ENCODE assay signal across 13 cellular contexts in the genomic region with DNA sequence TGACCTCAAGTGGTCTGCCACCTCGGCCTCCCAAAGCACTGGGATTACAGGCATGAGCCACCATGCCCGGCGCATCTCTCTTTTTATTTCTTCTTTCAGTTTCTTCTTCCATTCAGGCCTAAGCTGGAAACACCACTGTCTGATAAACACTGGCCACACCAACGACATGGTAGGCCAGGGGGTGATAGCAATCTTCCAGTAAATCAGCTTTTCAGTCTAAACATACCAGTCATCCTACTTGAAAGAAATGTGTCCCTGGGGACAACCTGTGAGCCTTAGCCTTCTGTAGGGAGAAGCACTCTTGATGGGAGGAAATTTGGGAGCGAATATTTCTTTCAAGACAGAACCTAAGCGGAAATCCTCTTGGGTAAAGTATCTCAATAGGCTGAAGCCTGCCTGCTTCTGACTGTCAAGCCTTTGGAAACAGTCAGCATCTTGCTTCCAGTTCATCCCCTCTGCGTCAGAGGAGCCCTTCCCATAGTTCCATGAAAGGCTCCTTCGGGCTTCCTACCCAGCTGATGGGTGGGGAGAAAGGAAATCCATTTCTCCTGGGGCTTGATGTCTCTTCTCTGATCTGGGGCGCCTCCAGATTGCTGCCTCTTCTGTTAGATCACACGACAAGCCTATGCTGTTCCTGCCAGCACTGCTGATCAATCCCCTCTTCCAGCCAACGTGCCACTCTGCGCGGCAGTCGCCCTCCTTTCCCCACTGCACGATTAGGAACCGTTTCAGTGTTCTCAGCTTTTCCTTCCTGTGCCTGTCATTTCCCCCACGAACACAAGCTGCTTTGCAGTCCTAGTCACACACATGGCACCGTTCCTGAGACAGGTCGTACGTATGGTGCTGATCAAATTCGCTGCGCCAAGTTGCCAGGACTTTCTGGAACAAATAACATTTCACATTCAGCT. TPM values are rescaled to one million over a fixed set of nuclear protein-coding genes. Genes with fewer than 3 reads are reported as not detected.
DNase-seq lines count a peak whose midpoint lies in the region; ATAC-seq and TF ChIP-seq lines count a peak whose summit lies in the region.
"Had no signal": no experiment of that assay in that cellular context is flagged by ENCODE, and none has a peak within 500 bp of the region (broad histone marks: within the 10 kb centered on the region; RNA-seq: fewer than 3 reads in every experiment).

No MANE protein-coding gene starts in this region.

- peak overlapping the region; percentile 19 to 91 (median 54) for H3K27ac Mint-ChIP-seq in brain
- no peak overlapping the region for H3K27ac Mint-ChIP-seq in activated T-cell treated with anti-CD3 and anti-CD28 coated beads, Interleukin-2, amount 50 U/mL, for 24 hours
- H3K27ac Mint-ChIP-seq: activated T-helper 17 cell treated with anti-CD3 and anti-CD28 coated beads, Interleukin-2, amount 50 U/mL, for 72 hours; dendritic cell treated with granulocyte-macrophage colony-stimulating factor and Interleukin-4, amounts not matched to agents 40 ng/mL and 50 ng/mL, for 4 days had no signal

- peak overlapping the region in 2 of 5 experiments; percentile 51 to 60 for H3K4me3 Mint-ChIP-seq in brain
- H3K4me3 Mint-ChIP-seq in activated T-cell treated with anti-CD3 and anti-CD28 coated beads, Interleukin-2, amount 50 U/mL, for 24 hours = no peak overlapping the region
- H3K4me3 Mint-ChIP-seq: activated T-helper 17 cell treated with anti-CD3 and anti-CD28 coated beads, Interleukin-2, amount 50 U/mL, for 72 hours; dendritic cell treated with granulocyte-macrophage colony-stimulating factor and Interleukin-4, amounts not matched to agents 40 ng/mL and 50 ng/mL, for 4 days had no signal

- H3K9me3 ChIP-seq in heart right ventricle = no peaks in the 10 kb centered on the region

- H3K4me3 ChIP-seq in AG10803 (ENCODE audit: low read length) (peak overlapping the region; percentile 38), heart right ventricle (peak overlapping the region in 4 of 10 donors; percentile 3 to 26 (median 10))

- H3K4me1 ChIP-seq in heart right ventricle = peaks cover 18 to 57% (median 45%) of the 10 kb centered on the region in 9 donors

- intact Hi-C loops in heart right ventricle (cut with DNase I) (loop anchor here in 2 of 10 donors (2.0 to 5.0 kb wide), 3 partner anchors 21 to 213 kb away; a partner anchor contains a TSS), sciatic nerve (cut with DNase I) (no loop called here)

- DNase-seq in AG10803 (ENCODE audit: low read depth) (peak; percentile 72), heart right ventricle (peak; percentile 20 to 75), sciatic nerve (ENCODE audit: low spot score) (no peak), DMS53 (lab: John Stamatoyannopoulos, UW) (no peak)
- DNase-seq in activated CD4-positive, alpha-beta T cell treated with anti-CD3 and anti-CD28 coated beads, Interleukin-2, amount 50 U/mL, for 4 hours = no peak
- DNase-seq in activated T-cell treated with anti-CD3 and anti-CD28 coated beads, Interleukin-2, amount 50 U/mL, for 24 hours = no peak
- DNase-seq: GF-D8, Karpas-422, NCI-H2171 treated with DMSO at 0.1 percent for 48 hours had no signal

- peaks cover 32% of the 10 kb centered on the region for H3K4me1 Mint-ChIP-seq in brain
- no peaks in the 10 kb centered on the region for H3K4me1 Mint-ChIP-seq in activated T-cell treated with anti-CD3 and anti-CD28 coated beads, Interleukin-2, amount 50 U/mL, for 24 hours (ENCODE audit: low read depth)
- H3K4me1 Mint-ChIP-seq: activated T-helper 17 cell treated with anti-CD3 and anti-CD28 coated beads, Interleukin-2, amount 50 U/mL, for 72 hours had no signal

- no peaks in the 10 kb centered on the region for H3K36me3 ChIP-seq in heart right ventricle

- H3K9me3 Mint-ChIP-seq in brain = peaks cover 0 to 4% (median 0%) of the 10 kb centered on the region in 5 experiments
- H3K9me3 Mint-ChIP-seq in activated T-cell treated with anti-CD3 and anti-CD28 coated beads, Interleukin-2, amount 50 U/mL, for 24 hours = no peaks in the 10 kb centered on the region
- H3K9me3 Mint-ChIP-seq: activated T-helper 17 cell treated with anti-CD3 and anti-CD28 coated beads, Interleukin-2, amount 50 U/mL, for 72 hours; dendritic cell treated with granulocyte-macrophage colony-stimulating factor and Interleukin-4, amounts not matched to agents 40 ng/mL and 50 ng/mL, for 4 days had no signal

- WGBS in heart right ventricle, 2 donors = 47 to 62% methylated on average over 22 of the region's 22 CpGs

- H3K36me3 Mint-ChIP-seq in brain = no peaks in the 10 kb centered on the region
- H3K36me3 Mint-ChIP-seq in activated T-cell treated with anti-CD3 and anti-CD28 coated beads, Interleukin-2, amount 50 U/mL, for 24 hours (ENCODE audit: low read depth) = no peaks in the 10 kb centered on the region

- ATAC-seq in heart right ventricle = peak; percentile 75 to 92 (median 83)
- ATAC-seq in sciatic nerve = peak; percentile 64
- no peak for ATAC-seq in GM18502 (IDR thresholded peaks at IDR 0.05; ENCODE audit: poor library complexity, unreplicated experiment)
- ATAC-seq: activated T-helper 17 cell treated with anti-CD3 and anti-CD28 coated beads, Interleukin-2, amount 50 U/mL, for 72 hours had no signal

- peak overlapping the region; percentile 77 to 91 (median 86) for H3K27ac ChIP-seq in heart right ventricle

- TF ChIP-seq CTCF in AG10803 (conservative IDR thresholded peaks at IDR 0.05; ENCODE audit: low read length) = no peak
- no peak for TF ChIP-seq CTCF in brain (conservative IDR thresholded peaks at IDR 0.05)
- no peak for TF ChIP-seq CTCF in heart right ventricle (IDR thresholded peaks at IDR 0.05)

- no peaks in the 10 kb centered on the region for H3K27me3 Mint-ChIP-seq in brain
- no peaks in the 10 kb centered on the region for H3K27me3 Mint-ChIP-seq in activated T-cell treated with anti-CD3 and anti-CD28 coated beads, Interleukin-2, amount 50 U/mL, for 24 hours

- no peaks in the 10 kb centered on the region for H3K27me3 ChIP-seq in heart right ventricle

RNA-seq across cellular contexts. Expression of a gene that starts 49.5 kb away (rescaled TPM):
- polyA plus RNA-seq in brain (ENCODE audit: insufficient read depth, low read depth, low replicate concordance) (3.1 TPM), heart right ventricle (10 to 100 TPM in 1 of 2 donors, 1 to 10 TPM in 1; 6.8 to 16.5 TPM)
- total RNA-seq in heart right ventricle (10 to 100 TPM; 14.0 to 25.3 (median 22.4) TPM), sciatic nerve (24.8 TPM)

Comparison
In these comparisons a context has a peak if more than half of its experiments do, and no peak if none do; other contexts are left out.
1. DNase-seq: peak in AG10803 (single experiment) and heart right ventricle (2 of 2); none in sciatic nerve (single experiment), DMS53 (single experiment), activated CD4-positive, alpha-beta T cell treated with anti-CD3 and anti-CD28 coated beads, Interleukin-2, amount 50 U/mL, for 4 hours (0 of 2) and activated T-cell treated with anti-CD3 and anti-CD28 coated beads, Interleukin-2, amount 50 U/mL, for 24 hours (single experiment).